Comparison of ENCODE assay signal across 15 cellular contexts in genomic region chr10:110368556-110368955, GRCh38.
DNase-seq lines count a peak whose midpoint lies in the region; ATAC-seq and TF ChIP-seq lines count a peak whose summit lies in the region.
"Had no signal": no experiment of that assay in that cellular context is flagged by ENCODE, and none has a peak within 500 bp of the region (broad histone marks: within the 10 kb centered on the region; RNA-seq: fewer than 3 reads in every experiment).

No MANE protein-coding gene starts in this region.

- H3K4me3 ChIP-seq in Caco-2 (ENCODE audit: low read depth, low read length), result no peak overlapping the region
- H3K4me3 ChIP-seq: SJSA1 had no signal

- POLR2A ChIA-PET in Caco-2 (lab: Charles Lee), result no interaction called here

- no peak for DNase-seq in activated naive CD4-positive, alpha-beta T cell treated with anti-CD3 and anti-CD28 coated beads for 36 hours
- DNase-seq in activated naive CD4-positive, alpha-beta T cell treated with anti-CD3 and anti-CD28 coated beads, Interleukin-2, amount 10 ng/mL, durations not matched to agents 7 days and 5 days, result no peak
- no peak for DNase-seq in activated T-helper 2 cell treated with anti-CD3 and anti-CD28 coated beads, Interferon-gamma antibody, Interleukin-2, Interleukin-4, amounts not matched to agents 10 μg/mL and 5 μg/mL and 100 μg/mL, durations not matched to agents 14 hours and 24 hours and 36 hours (ENCODE audit: low spot score)
- DNase-seq in Caco-2 (no peak), GF-D8 (lab: John Stamatoyannopoulos, UW) (no peak)
- DNase-seq: AML-193, HFFc6, NCI-H1105 treated with DMSO at 0.1 percent for 48 hours, NCI-H1694 treated with DMSO at 0.1 percent for 48 hours, NCI-H226, NCI-H526 had no signal

- H3K9me3 Mint-ChIP-seq in activated naive CD4-positive, alpha-beta T cell treated with anti-CD3 and anti-CD28 coated beads for 36 hours, result no peaks in the 10 kb centered on the region
- no peaks in the 10 kb centered on the region for H3K9me3 Mint-ChIP-seq in activated naive CD4-positive, alpha-beta T cell treated with anti-CD3 and anti-CD28 coated beads, Interleukin-2, amount 10 ng/mL, durations not matched to agents 7 days and 5 days
- H3K9me3 Mint-ChIP-seq in activated T-helper 2 cell treated with anti-CD3 and anti-CD28 coated beads, Interferon-gamma antibody, Interleukin-2, Interleukin-4, amounts not matched to agents 10 μg/mL and 5 μg/mL and 100 μg/mL, durations not matched to agents 14 hours and 24 hours and 36 hours, result no peaks in the 10 kb centered on the region
- no peaks in the 10 kb centered on the region for H3K9me3 Mint-ChIP-seq in Caco-2 (ENCODE audit: unreplicated experiment)
- H3K9me3 Mint-ChIP-seq: HFFc6 had no signal

- peak; percentile 17 for ATAC-seq in GM18909 (IDR thresholded peaks at IDR 0.05; ENCODE audit: poor library complexity, unreplicated experiment)
- peak; percentile 11 for ATAC-seq in HG03432 (IDR thresholded peaks at IDR 0.05; ENCODE audit: unreplicated experiment)
- ATAC-seq in GM21447 (IDR thresholded peaks at IDR 0.05; ENCODE audit: unreplicated experiment), result no peak

- H3K27me3 Mint-ChIP-seq in activated naive CD4-positive, alpha-beta T cell treated with anti-CD3 and anti-CD28 coated beads for 36 hours (ENCODE audit: low read depth), result no peaks in the 10 kb centered on the region
- peaks cover 3% of the 10 kb centered on the region for H3K27me3 Mint-ChIP-seq in activated naive CD4-positive, alpha-beta T cell treated with anti-CD3 and anti-CD28 coated beads, Interleukin-2, amount 10 ng/mL, durations not matched to agents 7 days and 5 days
- no peaks in the 10 kb centered on the region for H3K27me3 Mint-ChIP-seq in activated T-helper 2 cell treated with anti-CD3 and anti-CD28 coated beads, Interferon-gamma antibody, Interleukin-2, Interleukin-4, amounts not matched to agents 10 μg/mL and 5 μg/mL and 100 μg/mL, durations not matched to agents 14 hours and 24 hours and 36 hours (ENCODE audit: low read depth)
- no peaks in the 10 kb centered on the region for H3K27me3 Mint-ChIP-seq in Caco-2 (ENCODE audit: insufficient read depth, unreplicated experiment)

- H3K4me1 Mint-ChIP-seq in activated naive CD4-positive, alpha-beta T cell treated with anti-CD3 and anti-CD28 coated beads for 36 hours (ENCODE audit: low read depth), result peaks cover 75% of the 10 kb centered on the region
- H3K4me1 Mint-ChIP-seq in activated naive CD4-positive, alpha-beta T cell treated with anti-CD3 and anti-CD28 coated beads, Interleukin-2, amount 10 ng/mL, durations not matched to agents 7 days and 5 days, result peaks cover 8% of the 10 kb centered on the region
- H3K4me1 Mint-ChIP-seq in activated T-helper 2 cell treated with anti-CD3 and anti-CD28 coated beads, Interferon-gamma antibody, Interleukin-2, Interleukin-4, amounts not matched to agents 10 μg/mL and 5 μg/mL and 100 μg/mL, durations not matched to agents 14 hours and 24 hours and 36 hours (ENCODE audit: low read depth), result peaks cover 63% of the 10 kb centered on the region
- H3K4me1 Mint-ChIP-seq in Caco-2 (ENCODE audit: low read depth, unreplicated experiment), result no peaks in the 10 kb centered on the region

- H3K4me1 ChIP-seq in Caco-2, result peaks cover 5% of the 10 kb centered on the region; the same call in 1 of the 2 replicates

- CTCF ChIA-PET in activated naive CD4-positive, alpha-beta T cell treated with anti-CD3 and anti-CD28 coated beads for 36 hours (lab: Charles Lee), result interaction anchor here (0.7 to 6.0 kb wide), 4 partner anchors 9 to 80 kb away, joined by 3 to 62 read pairs (median 4); no protein-coding TSS in a partner anchor
- CTCF ChIA-PET in activated naive CD4-positive, alpha-beta T cell treated with anti-CD3 and anti-CD28 coated beads, Interleukin-2, amount 10 ng/mL, durations not matched to agents 7 days and 5 days (lab: Charles Lee), result interaction anchor here (0.7 kb wide), 1 partner anchor 14 kb away, joined by 3 read pairs; no protein-coding TSS in a partner anchor
- CTCF ChIA-PET in Caco-2 (lab: Charles Lee), result no interaction called here

- intact Hi-C loops in activated naive CD4-positive, alpha-beta T cell treated with anti-CD3 and anti-CD28 coated beads for 36 hours (cut with micrococcal nuclease), result no loop called here
- intact Hi-C loops in activated T-helper 2 cell treated with anti-CD3 and anti-CD28 coated beads, Interferon-gamma antibody, Interleukin-2, Interleukin-4, amounts not matched to agents 10 μg/mL and 5 μg/mL and 100 μg/mL, durations not matched to agents 14 hours and 24 hours and 36 hours (cut with micrococcal nuclease), result no loop called here
- intact Hi-C loops in Caco-2 (cut with micrococcal nuclease; ENCODE audit: unreplicated experiment), result no loop called here

- BruUV-seq in Caco-2 (replicated peaks; lab: Mats Ljungman, UMichigan), result no TSS peak

- H3K27me3 ChIP-seq in Caco-2 (replicated peaks; ENCODE audit: control insufficient read depth, insufficient read depth, low read length), result no peaks in the 10 kb centered on the region
- H3K27me3 ChIP-seq: SJSA1 had no signal

- no peaks in the 10 kb centered on the region for H3K36me3 Mint-ChIP-seq in activated naive CD4-positive, alpha-beta T cell treated with anti-CD3 and anti-CD28 coated beads for 36 hours (ENCODE audit: low read depth)
- no peaks in the 10 kb centered on the region for H3K36me3 Mint-ChIP-seq in activated naive CD4-positive, alpha-beta T cell treated with anti-CD3 and anti-CD28 coated beads, Interleukin-2, amount 10 ng/mL, durations not matched to agents 7 days and 5 days
- H3K36me3 Mint-ChIP-seq in activated T-helper 2 cell treated with anti-CD3 and anti-CD28 coated beads, Interferon-gamma antibody, Interleukin-2, Interleukin-4, amounts not matched to agents 10 μg/mL and 5 μg/mL and 100 μg/mL, durations not matched to agents 14 hours and 24 hours and 36 hours (ENCODE audit: low read depth), result no peaks in the 10 kb centered on the region
- H3K36me3 Mint-ChIP-seq in Caco-2 (ENCODE audit: insufficient read depth, unreplicated experiment), result peaks cover 5% of the 10 kb centered on the region

- H3K27ac Mint-ChIP-seq in activated naive CD4-positive, alpha-beta T cell treated with anti-CD3 and anti-CD28 coated beads for 36 hours, result peak overlapping the region; percentile 93
- no peak overlapping the region for H3K27ac Mint-ChIP-seq in activated naive CD4-positive, alpha-beta T cell treated with anti-CD3 and anti-CD28 coated beads, Interleukin-2, amount 10 ng/mL, durations not matched to agents 7 days and 5 days
- peak overlapping the region; percentile 58 for H3K27ac Mint-ChIP-seq in activated T-helper 2 cell treated with anti-CD3 and anti-CD28 coated beads, Interferon-gamma antibody, Interleukin-2, Interleukin-4, amounts not matched to agents 10 μg/mL and 5 μg/mL and 100 μg/mL, durations not matched to agents 14 hours and 24 hours and 36 hours
- no peak overlapping the region for H3K27ac Mint-ChIP-seq in Caco-2 (ENCODE audit: unreplicated experiment)
- H3K27ac Mint-ChIP-seq: HFFc6 had no signal

- no peaks in the 10 kb centered on the region for H3K36me3 ChIP-seq in Caco-2 (ENCODE audit: control insufficient read depth, insufficient read depth, low read length)
- H3K36me3 ChIP-seq: SJSA1 had no signal

- TF ChIP-seq CTCF in Caco-2 (IDR thresholded peaks at IDR 0.05; ENCODE audit: insufficient read depth in 1 of 2, low read depth in 1 of 2, low read length in 1 of 2, severe bottlenecking in 1 of 2, unreplicated experiment in 1 of 2), result no peak

- H3K9me3 ChIP-seq in Caco-2, result no peaks in the 10 kb centered on the region
- H3K9me3 ChIP-seq: SJSA1 had no signal

- no peak overlapping the region for H3K4me3 Mint-ChIP-seq in activated naive CD4-positive, alpha-beta T cell treated with anti-CD3 and anti-CD28 coated beads for 36 hours
- no peak overlapping the region for H3K4me3 Mint-ChIP-seq in activated naive CD4-positive, alpha-beta T cell treated with anti-CD3 and anti-CD28 coated beads, Interleukin-2, amount 10 ng/mL, durations not matched to agents 7 days and 5 days
- H3K4me3 Mint-ChIP-seq in activated T-helper 2 cell treated with anti-CD3 and anti-CD28 coated beads, Interferon-gamma antibody, Interleukin-2, Interleukin-4, amounts not matched to agents 10 μg/mL and 5 μg/mL and 100 μg/mL, durations not matched to agents 14 hours and 24 hours and 36 hours (ENCODE audit: low read depth), result no peak overlapping the region
- no peak overlapping the region for H3K4me3 Mint-ChIP-seq in Caco-2 (ENCODE audit: unreplicated experiment)
- H3K4me3 Mint-ChIP-seq: HFFc6 had no signal

Comparison
In these comparisons a context has a peak if more than half of its experiments do, and no peak if none do; other contexts are left out.
1. H3K27ac Mint-ChIP-seq: peak in activated naive CD4-positive, alpha-beta T cell treated with anti-CD3 and anti-CD28 coated beads for 36 hours (single experiment) and activated T-helper 2 cell treated with anti-CD3 and anti-CD28 coated beads, Interferon-gamma antibody, Interleukin-2, Interleukin-4, amounts not matched to agents 10 μg/mL and 5 μg/mL and 100 μg/mL, durations not matched to agents 14 hours and 24 hours and 36 hours (single experiment); none in activated naive CD4-positive, alpha-beta T cell treated with anti-CD3 and anti-CD28 coated beads, Interleukin-2, amount 10 ng/mL, durations not matched to agents 7 days and 5 days (single experiment) and Caco-2 (single experiment).